Comparison of ENCODE assay signal across 1 cellular context in the genomic region with DNA sequence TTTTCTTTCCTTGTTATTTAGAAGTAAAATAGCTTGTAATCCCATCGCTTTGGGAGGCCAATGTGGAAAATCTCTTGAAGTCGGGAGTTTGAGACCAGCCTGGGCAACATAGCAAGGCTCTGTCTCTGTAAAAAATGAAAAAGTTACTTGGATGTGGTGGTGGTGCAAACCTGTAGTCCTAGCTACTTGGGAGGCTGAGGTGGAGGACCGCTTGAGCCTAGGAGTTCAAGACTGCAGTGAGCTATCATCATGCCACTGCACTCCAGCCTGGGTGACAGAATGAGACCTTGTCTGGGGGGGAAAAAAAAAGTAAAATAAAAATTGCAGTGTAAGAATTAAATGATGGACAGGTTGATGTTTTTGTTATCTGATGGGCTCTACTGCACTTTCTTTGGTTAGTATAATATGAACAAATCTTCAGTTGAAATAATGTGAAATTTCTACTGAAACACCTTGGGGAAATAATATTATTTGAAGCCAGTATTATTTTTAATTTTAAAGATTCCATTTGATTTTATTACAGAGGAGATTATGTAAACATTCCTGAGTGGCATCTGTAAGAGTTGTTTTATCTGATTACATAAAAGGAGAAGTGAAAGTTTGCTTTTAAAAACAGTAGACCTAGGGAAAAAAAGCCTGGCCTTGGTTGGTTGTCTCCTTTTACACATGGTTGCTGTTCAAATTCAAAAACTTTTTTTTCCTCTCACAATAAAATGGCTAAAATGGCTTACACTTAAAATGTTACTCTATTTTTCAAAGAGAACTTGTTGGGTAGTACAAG.
TF ChIP-seq lines count a peak whose summit lies in the region.

No MANE protein-coding gene starts in this region.

TF ChIP-seq in WTC11, 78 proteins besides CTCF, POLR2A, EP300 and RAD21 (continued from another document):
- TF ChIP-seq, protein P1, sequence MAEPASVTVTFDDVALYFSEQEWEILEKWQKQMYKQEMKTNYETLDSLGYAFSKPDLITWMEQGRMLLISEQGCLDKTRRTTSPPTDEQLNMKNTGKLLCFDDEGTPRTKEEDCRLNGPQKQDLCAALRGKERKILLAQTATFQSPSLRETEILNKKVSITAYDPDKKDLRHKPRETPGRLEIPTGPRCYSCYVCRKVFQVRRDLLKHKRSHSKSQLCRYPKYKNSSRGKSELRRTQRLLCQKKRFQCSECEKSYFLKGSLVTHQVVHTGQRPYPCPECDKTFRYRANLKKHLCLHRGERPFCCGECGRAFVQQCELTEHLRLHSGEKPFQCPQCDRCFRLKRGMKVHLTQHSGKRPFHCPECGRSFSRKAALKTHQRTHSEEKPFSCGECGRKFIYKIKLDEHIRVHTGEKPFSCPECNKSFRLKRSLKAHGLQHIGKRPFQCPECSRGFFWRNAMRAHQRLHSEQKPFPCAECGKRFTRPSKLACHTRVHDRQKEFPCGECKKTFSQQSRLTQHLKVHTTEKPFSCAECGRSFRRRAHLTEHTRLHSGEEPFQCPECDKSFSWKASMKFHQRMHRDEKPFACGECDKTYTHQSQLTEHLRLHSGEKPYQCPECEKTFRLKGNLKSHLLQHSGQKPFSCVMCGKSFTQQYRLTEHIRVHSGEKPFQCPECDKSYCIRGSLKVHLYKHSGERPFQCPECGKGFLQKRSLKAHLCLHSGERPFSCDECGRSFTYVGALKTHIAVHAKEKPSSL (CRISPR knock-in tag; conservative IDR thresholded peaks at IDR 0.05), result no peak
- TF ChIP-seq, protein P2, sequence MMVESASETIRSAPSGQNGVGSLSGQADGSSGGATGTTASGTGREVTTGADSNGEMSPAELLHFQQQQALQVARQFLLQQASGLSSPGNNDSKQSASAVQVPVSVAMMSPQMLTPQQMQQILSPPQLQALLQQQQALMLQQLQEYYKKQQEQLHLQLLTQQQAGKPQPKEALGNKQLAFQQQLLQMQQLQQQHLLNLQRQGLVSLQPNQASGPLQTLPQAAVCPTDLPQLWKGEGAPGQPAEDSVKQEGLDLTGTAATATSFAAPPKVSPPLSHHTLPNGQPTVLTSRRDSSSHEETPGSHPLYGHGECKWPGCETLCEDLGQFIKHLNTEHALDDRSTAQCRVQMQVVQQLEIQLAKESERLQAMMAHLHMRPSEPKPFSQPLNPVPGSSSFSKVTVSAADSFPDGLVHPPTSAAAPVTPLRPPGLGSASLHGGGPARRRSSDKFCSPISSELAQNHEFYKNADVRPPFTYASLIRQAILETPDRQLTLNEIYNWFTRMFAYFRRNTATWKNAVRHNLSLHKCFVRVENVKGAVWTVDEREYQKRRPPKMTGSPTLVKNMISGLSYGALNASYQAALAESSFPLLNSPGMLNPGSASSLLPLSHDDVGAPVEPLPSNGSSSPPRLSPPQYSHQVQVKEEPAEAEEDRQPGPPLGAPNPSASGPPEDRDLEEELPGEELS (CRISPR knock-in tag; IDR thresholded peaks at IDR 0.05), result no peak
- no peak for TF ChIP-seq NFE2L1 (CRISPR knock-in tag; IDR thresholded peaks at IDR 0.05)
- TF ChIP-seq EMX1 (CRISPR knock-in tag; IDR thresholded peaks at IDR 0.05), result no peak
- no peak for TF ChIP-seq ETV6 (CRISPR knock-in tag; IDR thresholded peaks at IDR 0.05)
- no peak for TF ChIP-seq TEAD4 (CRISPR knock-in tag; IDR thresholded peaks at IDR 0.05)
- TF ChIP-seq, protein P3, sequence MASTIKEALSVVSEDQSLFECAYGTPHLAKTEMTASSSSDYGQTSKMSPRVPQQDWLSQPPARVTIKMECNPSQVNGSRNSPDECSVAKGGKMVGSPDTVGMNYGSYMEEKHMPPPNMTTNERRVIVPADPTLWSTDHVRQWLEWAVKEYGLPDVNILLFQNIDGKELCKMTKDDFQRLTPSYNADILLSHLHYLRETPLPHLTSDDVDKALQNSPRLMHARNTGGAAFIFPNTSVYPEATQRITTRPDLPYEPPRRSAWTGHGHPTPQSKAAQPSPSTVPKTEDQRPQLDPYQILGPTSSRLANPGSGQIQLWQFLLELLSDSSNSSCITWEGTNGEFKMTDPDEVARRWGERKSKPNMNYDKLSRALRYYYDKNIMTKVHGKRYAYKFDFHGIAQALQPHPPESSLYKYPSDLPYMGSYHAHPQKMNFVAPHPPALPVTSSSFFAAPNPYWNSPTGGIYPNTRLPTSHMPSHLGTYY (CRISPR knock-in tag; IDR thresholded peaks at IDR 0.05), result no peak
- no peak for TF ChIP-seq ZNF416 (CRISPR knock-in tag; IDR thresholded peaks at IDR 0.05)
- TF ChIP-seq ZBTB21 (CRISPR knock-in tag; IDR thresholded peaks at IDR 0.05; ENCODE audit: borderline replicate concordance), result no peak
- no peak for TF ChIP-seq ZNF317 (CRISPR knock-in tag; IDR thresholded peaks at IDR 0.05; ENCODE audit: borderline replicate concordance, low read depth)
- TF ChIP-seq, protein P4, sequence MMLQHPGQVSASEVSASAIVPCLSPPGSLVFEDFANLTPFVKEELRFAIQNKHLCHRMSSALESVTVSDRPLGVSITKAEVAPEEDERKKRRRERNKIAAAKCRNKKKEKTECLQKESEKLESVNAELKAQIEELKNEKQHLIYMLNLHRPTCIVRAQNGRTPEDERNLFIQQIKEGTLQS (CRISPR knock-in tag; conservative IDR thresholded peaks at IDR 0.05), result no peak
- no peak for TF ChIP-seq IRF2 (CRISPR knock-in tag; IDR thresholded peaks at IDR 0.05; ENCODE audit: borderline replicate concordance, low read depth)
- TF ChIP-seq, protein P5, sequence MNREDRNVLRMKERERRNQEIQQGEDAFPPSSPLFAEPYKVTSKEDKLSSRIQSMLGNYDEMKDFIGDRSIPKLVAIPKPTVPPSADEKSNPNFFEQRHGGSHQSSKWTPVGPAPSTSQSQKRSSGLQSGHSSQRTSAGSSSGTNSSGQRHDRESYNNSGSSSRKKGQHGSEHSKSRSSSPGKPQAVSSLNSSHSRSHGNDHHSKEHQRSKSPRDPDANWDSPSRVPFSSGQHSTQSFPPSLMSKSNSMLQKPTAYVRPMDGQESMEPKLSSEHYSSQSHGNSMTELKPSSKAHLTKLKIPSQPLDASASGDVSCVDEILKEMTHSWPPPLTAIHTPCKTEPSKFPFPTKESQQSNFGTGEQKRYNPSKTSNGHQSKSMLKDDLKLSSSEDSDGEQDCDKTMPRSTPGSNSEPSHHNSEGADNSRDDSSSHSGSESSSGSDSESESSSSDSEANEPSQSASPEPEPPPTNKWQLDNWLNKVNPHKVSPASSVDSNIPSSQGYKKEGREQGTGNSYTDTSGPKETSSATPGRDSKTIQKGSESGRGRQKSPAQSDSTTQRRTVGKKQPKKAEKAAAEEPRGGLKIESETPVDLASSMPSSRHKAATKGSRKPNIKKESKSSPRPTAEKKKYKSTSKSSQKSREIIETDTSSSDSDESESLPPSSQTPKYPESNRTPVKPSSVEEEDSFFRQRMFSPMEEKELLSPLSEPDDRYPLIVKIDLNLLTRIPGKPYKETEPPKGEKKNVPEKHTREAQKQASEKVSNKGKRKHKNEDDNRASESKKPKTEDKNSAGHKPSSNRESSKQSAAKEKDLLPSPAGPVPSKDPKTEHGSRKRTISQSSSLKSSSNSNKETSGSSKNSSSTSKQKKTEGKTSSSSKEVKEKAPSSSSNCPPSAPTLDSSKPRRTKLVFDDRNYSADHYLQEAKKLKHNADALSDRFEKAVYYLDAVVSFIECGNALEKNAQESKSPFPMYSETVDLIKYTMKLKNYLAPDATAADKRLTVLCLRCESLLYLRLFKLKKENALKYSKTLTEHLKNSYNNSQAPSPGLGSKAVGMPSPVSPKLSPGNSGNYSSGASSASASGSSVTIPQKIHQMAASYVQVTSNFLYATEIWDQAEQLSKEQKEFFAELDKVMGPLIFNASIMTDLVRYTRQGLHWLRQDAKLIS (CRISPR knock-in tag; IDR thresholded peaks at IDR 0.05; ENCODE audit: borderline replicate concordance), result no peak
- TF ChIP-seq TP53 (CRISPR knock-in tag; IDR thresholded peaks at IDR 0.05), result no peak
- TF ChIP-seq ZNF423 (CRISPR knock-in tag; IDR thresholded peaks at IDR 0.05), result no peak
- no peak for TF ChIP-seq ESRRA (CRISPR knock-in tag; IDR thresholded peaks at IDR 0.05; ENCODE audit: borderline replicate concordance)
- TF ChIP-seq, protein P6, sequence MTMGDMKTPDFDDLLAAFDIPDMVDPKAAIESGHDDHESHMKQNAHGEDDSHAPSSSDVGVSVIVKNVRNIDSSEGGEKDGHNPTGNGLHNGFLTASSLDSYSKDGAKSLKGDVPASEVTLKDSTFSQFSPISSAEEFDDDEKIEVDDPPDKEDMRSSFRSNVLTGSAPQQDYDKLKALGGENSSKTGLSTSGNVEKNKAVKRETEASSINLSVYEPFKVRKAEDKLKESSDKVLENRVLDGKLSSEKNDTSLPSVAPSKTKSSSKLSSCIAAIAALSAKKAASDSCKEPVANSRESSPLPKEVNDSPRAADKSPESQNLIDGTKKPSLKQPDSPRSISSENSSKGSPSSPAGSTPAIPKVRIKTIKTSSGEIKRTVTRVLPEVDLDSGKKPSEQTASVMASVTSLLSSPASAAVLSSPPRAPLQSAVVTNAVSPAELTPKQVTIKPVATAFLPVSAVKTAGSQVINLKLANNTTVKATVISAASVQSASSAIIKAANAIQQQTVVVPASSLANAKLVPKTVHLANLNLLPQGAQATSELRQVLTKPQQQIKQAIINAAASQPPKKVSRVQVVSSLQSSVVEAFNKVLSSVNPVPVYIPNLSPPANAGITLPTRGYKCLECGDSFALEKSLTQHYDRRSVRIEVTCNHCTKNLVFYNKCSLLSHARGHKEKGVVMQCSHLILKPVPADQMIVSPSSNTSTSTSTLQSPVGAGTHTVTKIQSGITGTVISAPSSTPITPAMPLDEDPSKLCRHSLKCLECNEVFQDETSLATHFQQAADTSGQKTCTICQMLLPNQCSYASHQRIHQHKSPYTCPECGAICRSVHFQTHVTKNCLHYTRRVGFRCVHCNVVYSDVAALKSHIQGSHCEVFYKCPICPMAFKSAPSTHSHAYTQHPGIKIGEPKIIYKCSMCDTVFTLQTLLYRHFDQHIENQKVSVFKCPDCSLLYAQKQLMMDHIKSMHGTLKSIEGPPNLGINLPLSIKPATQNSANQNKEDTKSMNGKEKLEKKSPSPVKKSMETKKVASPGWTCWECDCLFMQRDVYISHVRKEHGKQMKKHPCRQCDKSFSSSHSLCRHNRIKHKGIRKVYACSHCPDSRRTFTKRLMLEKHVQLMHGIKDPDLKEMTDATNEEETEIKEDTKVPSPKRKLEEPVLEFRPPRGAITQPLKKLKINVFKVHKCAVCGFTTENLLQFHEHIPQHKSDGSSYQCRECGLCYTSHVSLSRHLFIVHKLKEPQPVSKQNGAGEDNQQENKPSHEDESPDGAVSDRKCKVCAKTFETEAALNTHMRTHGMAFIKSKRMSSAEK (CRISPR knock-in tag; IDR thresholded peaks at IDR 0.05; ENCODE audit: borderline replicate concordance), result no peak
